20 cellular contexts compared by ENCODE assay signal in genomic region chr22:35359380-35360065, GRCh38.
"Had no signal": no experiment of that assay in that cellular context is flagged by ENCODE, and none has a peak within 500 bp of the region (broad histone marks: within the 10 kb centered on the region; RNA-seq: fewer than 3 reads in every experiment).

No MANE protein-coding gene starts in this region.

- H3K27ac Mint-ChIP-seq: activated naive CD8-positive, alpha-beta T cell treated with anti-CD3 and anti-CD28 coated beads for 36 hours; activated T-helper 1 cell treated with anti-CD3 and anti-CD28 coated beads, Interleukin-12 subunit alpha, Interleukin-12 subunit beta, Interleukin-2, Interleukin-4 antibody, amounts not matched to agents 30 ng/mL and 10 ng/mL and 1 ng/mL, durations not matched to agents 14 hours and 24 hours and 36 hours; natural killer cell treated with Interleukin-12 subunit alpha and Interleukin-12 subunit beta and Interleukin-15 and Interleukin-18, amount 100 ng/mL, for 72 hours; stimulated activated naive CD8-positive, alpha-beta T cell treated with anti-CD3 and anti-CD28 coated beads, Interleukin-15, Interleukin-2, amounts not matched to agents 100 ng/mL and 50 ng/mL, for 24 hours had no signal

- H3K36me3 ChIP-seq: brain microvascular endothelial cell, heart left ventricle, prostate gland, suprapubic skin, upper lobe of left lung had no signal

- H3K27ac ChIP-seq: brain microvascular endothelial cell, heart left ventricle, prostate gland, suprapubic skin, upper lobe of left lung had no signal

- H3K27me3 ChIP-seq: brain microvascular endothelial cell, suprapubic skin, upper lobe of left lung had no signal

- DNase-seq: activated CD4-positive, alpha-beta T cell treated with anti-CD3 and anti-CD28 coated beads, Interleukin-2, amount 50 U/mL, for 1 hour; activated CD4-positive, CD25-positive, alpha-beta regulatory T cell; activated naive CD8-positive, alpha-beta T cell treated with anti-CD3 and anti-CD28 coated beads for 36 hours; anterior cingulate cortex; brain microvascular endothelial cell; cortex of kidney; effector memory CD4-positive, alpha-beta T cell; heart left ventricle; left colon; mammary epithelial cell; right cardiac atrium; small intestine; T-helper 2 cell; upper lobe of left lung had no signal

- H3K36me3 Mint-ChIP-seq: activated naive CD8-positive, alpha-beta T cell treated with anti-CD3 and anti-CD28 coated beads for 36 hours; natural killer cell treated with Interleukin-12 subunit alpha and Interleukin-12 subunit beta and Interleukin-15 and Interleukin-18, amount 100 ng/mL, for 72 hours had no signal

- H3K9me3 ChIP-seq: heart left ventricle, prostate gland, suprapubic skin, upper lobe of left lung had no signal

- H3K4me1 ChIP-seq: prostate gland, suprapubic skin, upper lobe of left lung had no signal

- ATAC-seq: heart left ventricle; left colon; natural killer cell treated with Interleukin-12 subunit alpha and Interleukin-12 subunit beta and Interleukin-15 and Interleukin-18, amount 100 ng/mL, for 72 hours; right cardiac atrium had no signal

- H3K4me1 Mint-ChIP-seq: activated naive CD8-positive, alpha-beta T cell treated with anti-CD3 and anti-CD28 coated beads for 36 hours had no signal

- H3K4me3 Mint-ChIP-seq: activated naive CD8-positive, alpha-beta T cell treated with anti-CD3 and anti-CD28 coated beads for 36 hours; activated T-helper 1 cell treated with anti-CD3 and anti-CD28 coated beads, Interleukin-12 subunit alpha, Interleukin-12 subunit beta, Interleukin-2, Interleukin-4 antibody, amounts not matched to agents 30 ng/mL and 10 ng/mL and 1 ng/mL, durations not matched to agents 14 hours and 24 hours and 36 hours; natural killer cell treated with Interleukin-12 subunit alpha and Interleukin-12 subunit beta and Interleukin-15 and Interleukin-18, amount 100 ng/mL, for 72 hours; stimulated activated naive CD8-positive, alpha-beta T cell treated with anti-CD3 and anti-CD28 coated beads, Interleukin-15, Interleukin-2, amounts not matched to agents 100 ng/mL and 50 ng/mL, for 24 hours had no signal

- H3K4me3 ChIP-seq: heart left ventricle, prostate gland, suprapubic skin, upper lobe of left lung had no signal

- FAIRE-seq: frontal cortex, small intestine had no signal

- H3K9me3 Mint-ChIP-seq: activated naive CD8-positive, alpha-beta T cell treated with anti-CD3 and anti-CD28 coated beads for 36 hours; activated T-helper 1 cell treated with anti-CD3 and anti-CD28 coated beads, Interleukin-12 subunit alpha, Interleukin-12 subunit beta, Interleukin-2, Interleukin-4 antibody, amounts not matched to agents 30 ng/mL and 10 ng/mL and 1 ng/mL, durations not matched to agents 14 hours and 24 hours and 36 hours; natural killer cell treated with Interleukin-12 subunit alpha and Interleukin-12 subunit beta and Interleukin-15 and Interleukin-18, amount 100 ng/mL, for 72 hours; stimulated activated naive CD8-positive, alpha-beta T cell treated with anti-CD3 and anti-CD28 coated beads, Interleukin-15, Interleukin-2, amounts not matched to agents 100 ng/mL and 50 ng/mL, for 24 hours had no signal
